ENCODE assay signal across 14 cellular contexts in the genomic region with DNA sequence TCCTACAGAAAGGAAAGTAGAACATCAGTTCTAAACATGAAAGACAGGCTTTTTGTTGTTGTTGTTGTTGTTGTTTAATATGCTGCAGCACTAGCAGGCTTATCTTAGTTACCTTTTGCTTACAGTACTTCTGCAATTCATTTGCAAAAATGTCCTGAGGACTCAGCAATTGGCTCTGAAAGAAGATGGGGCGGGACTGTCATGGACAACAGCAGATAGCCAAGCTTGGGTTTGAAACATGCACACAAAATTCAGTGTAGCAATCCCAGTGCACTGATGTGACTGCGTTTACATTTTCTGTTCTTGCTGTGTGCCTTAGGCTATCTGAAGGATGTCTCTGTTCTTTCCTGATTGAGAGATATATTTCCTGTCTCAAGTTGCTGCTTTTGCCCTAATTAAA. TPM values are rescaled to one million over a fixed set of nuclear protein-coding genes. Genes with fewer than 3 reads are reported as not detected.
DNase-seq lines count a peak whose midpoint lies in the region.
"Had no signal": no experiment of that assay in that cellular context is flagged by ENCODE, and none has a peak within 500 bp of the region (broad histone marks: within the 10 kb centered on the region; RNA-seq: fewer than 3 reads in every experiment).

No MANE protein-coding gene starts in this region.

- DNase-seq in G401 (ENCODE audit: low spot score) (peak; percentile 73), cerebellar cortex (ENCODE audit: low spot score) (peak; percentile 67), islet precursor cell (peak; percentile 54), NK-92 (lab: John Stamatoyannopoulos, UW; ENCODE audit: unreplicated experiment) (no peak), NCI-H1694 treated with DMSO at 0.1 percent for 48 hours (lab: John Stamatoyannopoulos, UW) (no peak)
- DNase-seq: AML-193; Caco-2; Calu3; CD4-positive, alpha-beta T cell; CD8-positive, alpha-beta T cell; DMS79 treated with DMSO at 0.1 percent for 48 hours; GDM1 had no signal

- in situ Hi-C loops in G401 (cut with HindIII; ENCODE audit: low sequenced_read_pairs), result no loop called here

RNA-seq across cellular contexts. Expression of a gene that starts 9.2 kb away (rescaled TPM):
- total RNA-seq in G401 (2014; rRNA removed; shearing (Covaris generic)), result not detected in 2 replicates
- total RNA-seq: A172; B cell; CD4-positive, alpha-beta T cell; CD8-positive, alpha-beta T cell had no signal

Comparison
In these comparisons a context has a peak if more than half of its experiments do, and no peak if none do; other contexts are left out.
1. DNase-seq: peak in G401 (single experiment), cerebellar cortex (single experiment) and islet precursor cell (single experiment); none in NK-92 (single experiment) and NCI-H1694 treated with DMSO at 0.1 percent for 48 hours (single experiment).